In genomic region chr1:216521477-216521876, GRCh38 we compare ENCODE assay signal across 18 cellular contexts.
DNase-seq lines count a peak whose midpoint lies in the region; FAIRE-seq and TF ChIP-seq lines count a peak whose summit lies in the region.
"Had no signal": no experiment of that assay in that cellular context is flagged by ENCODE, and none has a peak within 500 bp of the region (broad histone marks: within the 10 kb centered on the region; RNA-seq: fewer than 3 reads in every experiment).

No MANE protein-coding gene starts in this region.

- no peaks in the 10 kb centered on the region for H3K9me3 ChIP-seq in BE2C
- H3K9me3 ChIP-seq: BLaER1, Caco-2 had no signal

- H3K27me3 Mint-ChIP-seq in glutamatergic neuron (ENCODE audit: unreplicated experiment): peaks cover 5% of the 10 kb centered on the region
- H3K27me3 Mint-ChIP-seq: CD4-positive, CD25-positive, alpha-beta regulatory T cell had no signal

- H3K4me3 Mint-ChIP-seq in glutamatergic neuron (ENCODE audit: unreplicated experiment): peak overlapping the region; percentile 60
- H3K4me3 Mint-ChIP-seq: CD4-positive, CD25-positive, alpha-beta regulatory T cell; CD8-positive, alpha-beta T cell; GM23338; H9 had no signal

- peak; percentile 33 for DNase-seq in BE2C
- DNase-seq in D721Med (ENCODE audit: insufficient read length, low spot score): no peak
- peak; percentile 27 for DNase-seq in NCI-H69 (lab: John Stamatoyannopoulos, UW)
- DNase-seq in glutamatergic neuron: no peak
- DNase-seq in NCI-H526 (lab: John Stamatoyannopoulos, UW): no peak
- DNase-seq in NCI-H2029 (lab: John Stamatoyannopoulos, UW): no peak
- DNase-seq: Caco-2; CD4-positive, CD25-positive, alpha-beta regulatory T cell; CD8-positive, alpha-beta T cell; DMS 273 treated with DMSO at 0.1 percent for 48 hours; DMS79; EL; GF-D8; H9 had no signal

- peak overlapping the region; percentile 33 for H3K4me3 ChIP-seq in BE2C (ENCODE audit: low read depth, low read length)
- H3K4me3 ChIP-seq: BLaER1, GM23338 had no signal

- H3K9me3 Mint-ChIP-seq in glutamatergic neuron (ENCODE audit: unreplicated experiment): peaks cover 4% of the 10 kb centered on the region
- H3K9me3 Mint-ChIP-seq: GM23338, H9 had no signal

- peak; percentile 11 for FAIRE-seq in D721Med (lab: Jason Lieb, UNC)
- FAIRE-seq: GM12891, GM18507 had no signal

- TF ChIP-seq CTCF in BE2C (IDR thresholded peaks at IDR 0.05; ENCODE audit: low read depth, low read length) (no peak), D721Med (IDR thresholded peaks at IDR 0.05; ENCODE audit: insufficient read depth, missing control alignments) (no peak), glutamatergic neuron (IDR thresholded peaks at IDR 0.05; ENCODE audit: partially characterized antibody, unreplicated experiment) (no peak)

- H3K36me3 Mint-ChIP-seq in glutamatergic neuron (ENCODE audit: unreplicated experiment): no peaks in the 10 kb centered on the region
- H3K36me3 Mint-ChIP-seq: CD4-positive, CD25-positive, alpha-beta regulatory T cell; CD8-positive, alpha-beta T cell had no signal

- H3K4me1 ChIP-seq in BE2C: peaks cover 62% of the 10 kb centered on the region
- H3K4me1 ChIP-seq: Caco-2 had no signal

- peaks cover 20% of the 10 kb centered on the region for H3K36me3 ChIP-seq in BE2C
- H3K36me3 ChIP-seq: BLaER1 had no signal

- peaks cover 24% of the 10 kb centered on the region for H3K4me1 Mint-ChIP-seq in glutamatergic neuron (ENCODE audit: low read depth, unreplicated experiment)
- H3K4me1 Mint-ChIP-seq: CD4-positive, CD25-positive, alpha-beta regulatory T cell; GM23338; H9 had no signal

- peak overlapping the region; percentile 44 for H3K27ac Mint-ChIP-seq in glutamatergic neuron (ENCODE audit: unreplicated experiment)
- H3K27ac Mint-ChIP-seq: CD4-positive, CD25-positive, alpha-beta regulatory T cell; CD8-positive, alpha-beta T cell; GM23338; H9 had no signal

- H3K27me3 ChIP-seq in BE2C: no peaks in the 10 kb centered on the region
- H3K27me3 ChIP-seq: BLaER1 had no signal

Comparison
In these comparisons a context has a peak if more than half of its experiments do, and no peak if none do; other contexts are left out.
1. DNase-seq: peak in BE2C (single experiment) and NCI-H69 (single experiment); none in D721Med (single experiment), glutamatergic neuron (single experiment), NCI-H526 (0 of 2) and NCI-H2029 (single experiment).